Comparison of ENCODE assay signal across 17 cellular contexts in the genomic region with DNA sequence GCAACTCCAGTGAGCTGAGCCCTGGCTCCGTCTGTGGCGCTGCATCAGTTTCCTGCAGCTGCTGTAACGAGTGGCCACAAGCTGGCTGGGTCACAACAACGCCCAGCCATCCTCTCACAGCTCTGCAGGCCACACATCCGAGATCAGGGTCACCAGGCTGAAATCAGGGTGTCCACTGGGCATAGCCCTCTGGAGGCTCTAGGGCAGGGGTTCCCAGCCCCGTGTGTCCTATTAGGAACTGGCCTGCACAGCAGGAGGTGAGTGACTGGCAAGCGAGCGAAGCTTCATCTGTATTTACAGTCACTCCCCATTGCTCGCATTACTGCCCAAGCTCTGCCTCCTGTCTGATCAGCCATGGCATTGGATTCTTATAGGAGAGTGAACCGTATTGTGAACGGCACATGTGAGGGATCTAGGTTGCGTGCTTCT.
DNase-seq lines count a peak whose midpoint lies in the region; ATAC-seq, FAIRE-seq and TF ChIP-seq lines count a peak whose summit lies in the region.
"Had no signal": no experiment of that assay in that cellular context is flagged by ENCODE, and none has a peak within 500 bp of the region (broad histone marks: within the 10 kb centered on the region; RNA-seq: fewer than 3 reads in every experiment).

No MANE protein-coding gene starts in this region.

- FAIRE-seq in kidney (lab: Jason Lieb, UNC) (no peak), GM12891 (lab: Jason Lieb, UNC) (no peak)

- H3K4me2 ChIP-seq in MM.1S (ENCODE audit: low read depth, low read length) = no peak overlapping the region
- H3K4me2 ChIP-seq: GM23338 had no signal

- H3K36me3 ChIP-seq in kidney (ENCODE audit: control insufficient read depth in 1 of 2, insufficient read depth in 2 of 2, low read length in 2 of 2) (no peaks in the 10 kb centered on the region), gastrocnemius medialis (no peaks in the 10 kb centered on the region), MM.1S (replicated peaks; ENCODE audit: insufficient read depth, low read length) (no peaks in the 10 kb centered on the region)
- H3K36me3 ChIP-seq: BE2C had no signal

- peaks cover 29% of the 10 kb centered on the region for H3K79me2 ChIP-seq in MM.1S (ENCODE audit: low read length)

- H3K27ac ChIP-seq in RWPE1 = peak overlapping the region; percentile 100
- no peak overlapping the region for H3K27ac ChIP-seq in kidney (ENCODE audit: low read depth in 2 of 2, low read length in 2 of 2)
- peak overlapping the region; percentile 49 to 64 (median 60) for H3K27ac ChIP-seq in gastrocnemius medialis
- H3K27ac ChIP-seq in MM.1S (ENCODE audit: low read length) = no peak overlapping the region

- H3K4me1 ChIP-seq in kidney (ENCODE audit: control insufficient read depth in 1 of 2, insufficient read depth in 1 of 2, low read depth in 1 of 2, low read length in 2 of 2) = peaks cover 27 to 34% of the 10 kb centered on the region in 2 donors
- H3K4me1 ChIP-seq in gastrocnemius medialis = peaks cover 41 to 44% of the 10 kb centered on the region in 2 donors
- peaks cover 10% of the 10 kb centered on the region for H3K4me1 ChIP-seq in MM.1S (ENCODE audit: low read length)

- DNase-seq in D341Med (ENCODE audit: low spot score) (peak; percentile 44), RWPE1 (ENCODE audit: low spot score) (no peak), kidney (peak; percentile 52), gastrocnemius medialis (no peak), mucosa of gallbladder (ENCODE audit: low spot score) (no peak), GM12891 (ENCODE audit: insufficient read length, low spot score) (no peak), MM.1S (no peak), NCI-H1694 treated with DMSO at 0.1 percent for 48 hours (lab: John Stamatoyannopoulos, UW) (no peak)
- DNase-seq: activated gamma-delta T cell, BE2C, brain microvascular endothelial cell, DMS79 treated with DMSO at 0.1 percent for 48 hours, hippocampal formation, MG63, naive B cell, NCI-H2081 had no signal

- TF ChIP-seq POLR2A in gastrocnemius medialis (IDR thresholded peaks at IDR 0.05) (no peak), GM12891 (IDR thresholded peaks at IDR 0.05; ENCODE audit: low read depth, low read length) (no peak)

- intact Hi-C loops in kidney (cut with DNase I) = no loop called here
- intact Hi-C loops in gastrocnemius medialis (cut with DNase I; ENCODE audit: low total_unique reads) = no loop called here

- H3K27me3 ChIP-seq in gastrocnemius medialis (no peaks in the 10 kb centered on the region), MM.1S (replicated peaks; ENCODE audit: insufficient read depth, low read length) (no peaks in the 10 kb centered on the region)
- H3K27me3 ChIP-seq: BE2C, brain microvascular endothelial cell, MG63 had no signal

- no peaks in the 10 kb centered on the region for H4K20me1 ChIP-seq in MM.1S (ENCODE audit: insufficient read depth, low read length)

- in situ Hi-C loops in gastrocnemius medialis (cut with MboI; ENCODE audit: low sequenced_read_pairs in 4 of 4) = no loop called here

- no peaks in the 10 kb centered on the region for H3K9me2 ChIP-seq in MM.1S (replicated peaks; ENCODE audit: insufficient read depth, low read length)

- no peak overlapping the region for H3K4me3 ChIP-seq in kidney (ENCODE audit: low read length in 2 of 2)
- no peak overlapping the region for H3K4me3 ChIP-seq in gastrocnemius medialis
- no peak overlapping the region for H3K4me3 ChIP-seq in MM.1S (ENCODE audit: low read length)
- H3K4me3 ChIP-seq: GM23338, MG63 had no signal

- CTCF ChIA-PET in RWPE1 (lab: Yijun Ruan, JAX) = interaction anchor here (0.9 kb wide), 1 partner anchor 19 kb away, joined by 5 read pairs; no protein-coding TSS in a partner anchor

- H2AFZ ChIP-seq in MM.1S (ENCODE audit: low read length) = no peak overlapping the region
- H2AFZ ChIP-seq: GM23338 had no signal

- ATAC-seq in gastrocnemius medialis = no peak

- peaks cover 24% of the 10 kb centered on the region for H3F3A ChIP-seq in MM.1S (ENCODE audit: insufficient read depth, low read length)

- H3K9ac ChIP-seq in kidney (ENCODE audit: low read length in 2 of 2) (no peak overlapping the region), MM.1S (ENCODE audit: low read length) (no peak overlapping the region)

- POLR2A ChIA-PET in RWPE1 (lab: Yijun Ruan, JAX; ENCODE audit: low non-redundant PET) = no interaction called here

- no peaks in the 10 kb centered on the region for H3K9me3 ChIP-seq in kidney (ENCODE audit: control insufficient read depth in 1 of 2, low read length in 2 of 2)
- no peaks in the 10 kb centered on the region for H3K9me3 ChIP-seq in gastrocnemius medialis
- H3K9me3 ChIP-seq in MM.1S (replicated peaks; ENCODE audit: insufficient read depth, low read length) = no peaks in the 10 kb centered on the region
- H3K9me3 ChIP-seq: BE2C, MG63 had no signal

- TF ChIP-seq CTCF in RWPE1 (conservative IDR thresholded peaks at IDR 0.05; ENCODE audit: low read depth) = no peak
- TF ChIP-seq CTCF in kidney (IDR thresholded peaks at IDR 0.05; ENCODE audit: borderline replicate concordance, extremely low read depth, insufficient read depth) = no peak
- TF ChIP-seq CTCF in gastrocnemius medialis (IDR thresholded peaks at IDR 0.05 in 4 of 5, conservative IDR thresholded peaks at IDR 0.05 in 1 of 5) = no peak
- TF ChIP-seq CTCF in MM.1S (IDR thresholded peaks at IDR 0.05; ENCODE audit: low read length) = no peak

TF ChIP-seq in GM12891, 5 proteins besides CTCF, POLR2A, EP300 and RAD21:
- no peak for TF ChIP-seq POU2F2 (IDR thresholded peaks at IDR 0.05; ENCODE audit: low read depth, low read length)
- TF ChIP-seq PAX5 (IDR thresholded peaks at IDR 0.05; ENCODE audit: insufficient read depth, low read length, severe bottlenecking) = no peak
- no peak for TF ChIP-seq TAF1 (IDR thresholded peaks at IDR 0.05; ENCODE audit: low read depth, low read length)
- TF ChIP-seq SPI1 (IDR thresholded peaks at IDR 0.05; ENCODE audit: low read depth, low read length) = no peak
- TF ChIP-seq POLR2AphosphoS5 (IDR thresholded peaks at IDR 0.05; ENCODE audit: low read depth, low read length) = no peak

Comparison
In these comparisons a context has a peak if more than half of its experiments do, and no peak if none do; other contexts are left out.
1. DNase-seq: peak in D341Med (single experiment) and kidney (single experiment); none in RWPE1 (single experiment), gastrocnemius medialis (0 of 2), mucosa of gallbladder (single experiment), GM12891 (single experiment), MM.1S (single experiment) and NCI-H1694 treated with DMSO at 0.1 percent for 48 hours (single experiment).
2. H3K27ac ChIP-seq: peak in RWPE1 (single experiment) and gastrocnemius medialis (4 of 4); none in kidney (0 of 2) and MM.1S (single experiment).